Comparison of ENCODE assay signal across 8 cellular contexts in genomic region chr18:13217466-13217961, GRCh38. TPM values are rescaled to one million over a fixed set of nuclear protein-coding genes. Genes with fewer than 3 reads are reported as not detected.
DNase-seq lines count a peak whose midpoint lies in the region; ATAC-seq and TF ChIP-seq lines count a peak whose summit lies in the region.

No MANE protein-coding gene starts in this region.

- peaks cover 46% of the 10 kb centered on the region for H3K4me1 Mint-ChIP-seq in brain

- no peak overlapping the region for H3K27ac Mint-ChIP-seq in brain

- peaks cover 0 to 4% (median 0%) of the 10 kb centered on the region in 5 experiments for H3K9me3 Mint-ChIP-seq in brain

- no peaks in the 10 kb centered on the region for H3K36me3 ChIP-seq in GM06990 (ENCODE audit: control insufficient read depth, insufficient read depth, low read length)

- ATAC-seq in HG02973 (IDR thresholded peaks at IDR 0.05; ENCODE audit: unreplicated experiment) (peak; percentile 37), HG03108 (IDR thresholded peaks at IDR 0.05; ENCODE audit: unreplicated experiment) (no peak)

- TF ChIP-seq CTCF in GM06990 (IDR thresholded peaks at IDR 0.05; ENCODE audit: insufficient read depth, low read length, poor library complexity, severe bottlenecking) = no peak
- no peak for TF ChIP-seq CTCF in brain (conservative IDR thresholded peaks at IDR 0.05)

- DNase-seq in GM06990 (ENCODE audit: extremely low read depth, insufficient read length) (peak; percentile 36), T-helper 9 cell (peak; percentile 47), iris pigment epithelial cell (ENCODE audit: low read depth) (peak; percentile 43), NCI-H187 treated with DMSO at 0.1 percent for 48 hours (lab: John Stamatoyannopoulos, UW) (no peak)
- peak in 2 of 3 donors; percentile 21 to 54 for DNase-seq in stimulated activated CD4-positive, alpha-beta T cell treated with anti-CD3 and anti-CD28 coated beads, Interleukin-12 subunit alpha, Interleukin-12 subunit beta, amount 100 ng/mL, for 48 hours (ENCODE audit: low read depth in 2 of 3, low spot score in 1 of 3)

- peaks cover 2% of the 10 kb centered on the region for H3K27me3 ChIP-seq in GM06990 (replicated peaks; ENCODE audit: control insufficient read depth, insufficient read depth, low read length)

- H3K27me3 Mint-ChIP-seq in brain = peaks cover 29% of the 10 kb centered on the region

- H3K4me3 ChIP-seq in GM06990 (replicated peaks; ENCODE audit: low read depth, low read length) = peak overlapping the region; percentile 44

- peak overlapping the region in 3 of 5 experiments; percentile 47 to 68 (median 57) for H3K4me3 Mint-ChIP-seq in brain

- no peaks in the 10 kb centered on the region for H3K36me3 Mint-ChIP-seq in brain

RNA-seq across cellular contexts. Expression of gene LDLRAD4, which starts 1.0 kb away (rescaled TPM):
- polyA plus RNA-seq in brain (ENCODE audit: insufficient read depth, low read depth, low replicate concordance) = 20.2 TPM
